ENCODE assay signal across 12 cellular contexts in genomic region chr2:186347472-186347871, GRCh38.
DNase-seq lines count a peak whose midpoint lies in the region; ATAC-seq and TF ChIP-seq lines count a peak whose summit lies in the region.
"Had no signal": no experiment of that assay in that cellular context is flagged by ENCODE, and none has a peak within 500 bp of the region (broad histone marks: within the 10 kb centered on the region; RNA-seq: fewer than 3 reads in every experiment).

No MANE protein-coding gene starts in this region.

- peak; percentile 29 for ATAC-seq in HG02852 (IDR thresholded peaks at IDR 0.05; ENCODE audit: unreplicated experiment)
- ATAC-seq in gastrocnemius medialis: no peak

- intact Hi-C loops in stomach (cut with DNase I; ENCODE audit: low total_unique reads): no loop called here
- intact Hi-C loops in gastrocnemius medialis (cut with DNase I; ENCODE audit: low total_unique reads): no loop called here

- no peak for TF ChIP-seq EP300 in stomach (IDR thresholded peaks at IDR 0.05)

- H3K27me3 ChIP-seq in stomach (no peaks in the 10 kb centered on the region), gastrocnemius medialis (no peaks in the 10 kb centered on the region)
- H3K27me3 ChIP-seq: vagina had no signal

- H3K4me3 ChIP-seq in stomach (no peak overlapping the region), gastrocnemius medialis (no peak overlapping the region)
- H3K4me3 ChIP-seq: left ventricle myocardium inferior, vagina had no signal

- in situ Hi-C loops in Caki2 (cut with HindIII; ENCODE audit: low pct_unique_long_range_greater_than_20kb, low sequenced_read_pairs) (no loop called here), gastrocnemius medialis (cut with MboI; ENCODE audit: low sequenced_read_pairs in 4 of 4) (no loop called here)

- no peak for TF ChIP-seq CTCF in stomach (IDR thresholded peaks at IDR 0.05)
- TF ChIP-seq CTCF in gastrocnemius medialis (IDR thresholded peaks at IDR 0.05 in 4 of 5, conservative IDR thresholded peaks at IDR 0.05 in 1 of 5): no peak

- H3K27ac ChIP-seq in stomach: no peak overlapping the region
- no peak overlapping the region for H3K27ac ChIP-seq in gastrocnemius medialis
- H3K27ac ChIP-seq: left ventricle myocardium inferior, vagina had no signal

- H3K36me3 ChIP-seq in stomach (no peaks in the 10 kb centered on the region), gastrocnemius medialis (no peaks in the 10 kb centered on the region)
- H3K36me3 ChIP-seq: left ventricle myocardium inferior, vagina had no signal

- peaks cover 0 to 22% (median 4%) of the 10 kb centered on the region in 4 donors for H3K4me1 ChIP-seq in stomach
- H3K4me1 ChIP-seq in gastrocnemius medialis: peaks cover 4 to 5% of the 10 kb centered on the region in 2 donors

- TF ChIP-seq POLR2A in stomach (IDR thresholded peaks at IDR 0.05) (no peak), gastrocnemius medialis (IDR thresholded peaks at IDR 0.05) (no peak)

- DNase-seq in Caki2 (ENCODE audit: low read depth) (peak; percentile 19), NCI-H748 treated with DMSO at 0.1 percent for 48 hours (lab: John Stamatoyannopoulos, UW) (peak; percentile 90), foreskin melanocyte (peak; percentile 8), stomach (no peak), cerebellar cortex (ENCODE audit: low spot score) (no peak), gastrocnemius medialis (no peak)
- DNase-seq in activated T-cell treated with anti-CD3 and anti-CD28 coated beads, Interleukin-2, amount 50 U/mL, for 1 hour: no peak
- DNase-seq: activated CD4-positive, alpha-beta T cell treated with anti-CD3 and anti-CD28 coated beads, Interleukin-2, amount 50 U/mL, for 1 hour; left ventricle myocardium inferior; NCI-H1694 had no signal

- peaks cover 0 to 8% (median 2%) of the 10 kb centered on the region in 4 donors for H3K9me3 ChIP-seq in stomach
- no peaks in the 10 kb centered on the region for H3K9me3 ChIP-seq in gastrocnemius medialis
- H3K9me3 ChIP-seq: left ventricle myocardium inferior, vagina had no signal

Comparison
In these comparisons a context has a peak if more than half of its experiments do, and no peak if none do; other contexts are left out.
1. DNase-seq: peak in Caki2 (single experiment), NCI-H748 treated with DMSO at 0.1 percent for 48 hours (single experiment) and foreskin melanocyte (single experiment); none in activated T-cell treated with anti-CD3 and anti-CD28 coated beads, Interleukin-2, amount 50 U/mL, for 1 hour (single experiment), stomach (single experiment), cerebellar cortex (single experiment) and gastrocnemius medialis (0 of 2).